In the genomic region with DNA sequence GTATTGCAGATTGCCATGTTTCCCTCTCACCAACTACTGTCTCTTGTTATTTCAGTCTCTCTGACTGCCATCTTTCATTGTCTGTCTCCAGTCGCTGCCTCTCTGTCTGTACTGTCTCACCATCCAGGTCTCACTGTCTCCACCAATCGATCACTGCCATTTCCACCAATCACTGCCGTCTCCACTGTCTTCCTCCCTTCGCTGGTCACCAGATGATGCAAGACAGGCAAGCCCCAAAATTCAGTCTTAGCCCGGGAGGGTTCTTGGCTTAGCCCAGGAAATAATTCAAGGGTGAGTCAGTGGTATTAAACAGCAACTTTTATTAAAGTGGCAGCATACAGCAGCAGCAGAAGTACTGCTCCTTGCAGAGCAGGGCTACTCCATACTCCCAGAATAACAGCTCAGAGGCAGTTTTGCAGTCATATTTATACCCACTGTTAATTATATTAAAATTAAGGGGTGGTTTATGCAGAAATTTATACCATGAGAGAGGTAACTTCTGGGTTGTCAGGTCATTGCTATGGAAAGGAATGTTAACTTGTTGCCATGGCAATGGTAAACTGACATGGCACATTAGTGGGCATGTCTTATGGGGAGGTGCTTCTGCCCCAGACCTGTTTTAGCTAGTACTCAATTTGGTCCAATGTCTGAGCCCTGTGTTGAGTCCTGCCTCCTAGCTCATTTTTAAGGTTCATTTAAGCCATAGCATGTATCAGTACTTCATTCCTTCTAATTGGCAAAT, we compare ENCODE assay signal across 1 cellular context.
A peak's percentile ranks its signal among the peaks of the same experiment; 100 is the strongest.
TF ChIP-seq lines count a peak whose summit lies in the region.

No MANE protein-coding gene starts in this region.

TF ChIP-seq in SK-N-SH, 30 proteins besides CTCF, POLR2A, EP300 and RAD21 (continued from another document):
- peak; percentile 27; the same call in 1 of the 2 replicates for TF ChIP-seq TEAD4 (IDR thresholded peaks at IDR 0.05; ENCODE audit: borderline replicate concordance, insufficient read depth)
- TF ChIP-seq, protein P1, sequence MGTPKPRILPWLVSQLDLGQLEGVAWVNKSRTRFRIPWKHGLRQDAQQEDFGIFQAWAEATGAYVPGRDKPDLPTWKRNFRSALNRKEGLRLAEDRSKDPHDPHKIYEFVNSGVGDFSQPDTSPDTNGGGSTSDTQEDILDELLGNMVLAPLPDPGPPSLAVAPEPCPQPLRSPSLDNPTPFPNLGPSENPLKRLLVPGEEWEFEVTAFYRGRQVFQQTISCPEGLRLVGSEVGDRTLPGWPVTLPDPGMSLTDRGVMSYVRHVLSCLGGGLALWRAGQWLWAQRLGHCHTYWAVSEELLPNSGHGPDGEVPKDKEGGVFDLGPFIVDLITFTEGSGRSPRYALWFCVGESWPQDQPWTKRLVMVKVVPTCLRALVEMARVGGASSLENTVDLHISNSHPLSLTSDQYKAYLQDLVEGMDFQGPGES (IDR thresholded peaks at IDR 0.05; ENCODE audit: low read depth, low read length) = no peak
- TF ChIP-seq POLR2AphosphoS5 (IDR thresholded peaks at IDR 0.05; ENCODE audit: low read depth, low read length) = peak; percentile 37; the same call in 1 of the 2 replicates
- TF ChIP-seq FOXJ3 (CRISPR knock-in tag; IDR thresholded peaks at IDR 0.05) = no peak
- no peak for TF ChIP-seq GABPA (IDR thresholded peaks at IDR 0.05; ENCODE audit: low read depth)
- 0 out of 2 replicates have a peak, but pooled peaks have one; percentile 46 for TF ChIP-seq RFX5 (IDR thresholded peaks at IDR 0.05; ENCODE audit: low read length)
- peak; percentile 90 for TF ChIP-seq JUND (IDR thresholded peaks at IDR 0.05)
- TF ChIP-seq, protein P2, sequence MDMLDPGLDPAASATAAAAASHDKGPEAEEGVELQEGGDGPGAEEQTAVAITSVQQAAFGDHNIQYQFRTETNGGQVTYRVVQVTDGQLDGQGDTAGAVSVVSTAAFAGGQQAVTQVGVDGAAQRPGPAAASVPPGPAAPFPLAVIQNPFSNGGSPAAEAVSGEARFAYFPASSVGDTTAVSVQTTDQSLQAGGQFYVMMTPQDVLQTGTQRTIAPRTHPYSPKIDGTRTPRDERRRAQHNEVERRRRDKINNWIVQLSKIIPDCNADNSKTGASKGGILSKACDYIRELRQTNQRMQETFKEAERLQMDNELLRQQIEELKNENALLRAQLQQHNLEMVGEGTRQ (IDR thresholded peaks at IDR 0.05; ENCODE audit: borderline replicate concordance, low read depth, low read length) = no peak
- TF ChIP-seq, protein P3, sequence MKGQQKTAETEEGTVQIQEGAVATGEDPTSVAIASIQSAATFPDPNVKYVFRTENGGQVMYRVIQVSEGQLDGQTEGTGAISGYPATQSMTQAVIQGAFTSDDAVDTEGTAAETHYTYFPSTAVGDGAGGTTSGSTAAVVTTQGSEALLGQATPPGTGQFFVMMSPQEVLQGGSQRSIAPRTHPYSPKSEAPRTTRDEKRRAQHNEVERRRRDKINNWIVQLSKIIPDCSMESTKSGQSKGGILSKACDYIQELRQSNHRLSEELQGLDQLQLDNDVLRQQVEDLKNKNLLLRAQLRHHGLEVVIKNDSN (IDR thresholded peaks at IDR 0.05; ENCODE audit: borderline replicate concordance, low read depth) = no peak
- TF ChIP-seq, protein P4, sequence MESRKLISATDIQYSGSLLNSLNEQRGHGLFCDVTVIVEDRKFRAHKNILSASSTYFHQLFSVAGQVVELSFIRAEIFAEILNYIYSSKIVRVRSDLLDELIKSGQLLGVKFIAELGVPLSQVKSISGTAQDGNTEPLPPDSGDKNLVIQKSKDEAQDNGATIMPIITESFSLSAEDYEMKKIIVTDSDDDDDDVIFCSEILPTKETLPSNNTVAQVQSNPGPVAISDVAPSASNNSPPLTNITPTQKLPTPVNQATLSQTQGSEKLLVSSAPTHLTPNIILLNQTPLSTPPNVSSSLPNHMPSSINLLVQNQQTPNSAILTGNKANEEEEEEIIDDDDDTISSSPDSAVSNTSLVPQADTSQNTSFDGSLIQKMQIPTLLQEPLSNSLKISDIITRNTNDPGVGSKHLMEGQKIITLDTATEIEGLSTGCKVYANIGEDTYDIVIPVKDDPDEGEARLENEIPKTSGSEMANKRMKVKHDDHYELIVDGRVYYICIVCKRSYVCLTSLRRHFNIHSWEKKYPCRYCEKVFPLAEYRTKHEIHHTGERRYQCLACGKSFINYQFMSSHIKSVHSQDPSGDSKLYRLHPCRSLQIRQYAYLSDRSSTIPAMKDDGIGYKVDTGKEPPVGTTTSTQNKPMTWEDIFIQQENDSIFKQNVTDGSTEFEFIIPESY (IDR thresholded peaks at IDR 0.05; ENCODE audit: borderline replicate concordance, low read depth) = no peak
- TF ChIP-seq, protein P5, sequence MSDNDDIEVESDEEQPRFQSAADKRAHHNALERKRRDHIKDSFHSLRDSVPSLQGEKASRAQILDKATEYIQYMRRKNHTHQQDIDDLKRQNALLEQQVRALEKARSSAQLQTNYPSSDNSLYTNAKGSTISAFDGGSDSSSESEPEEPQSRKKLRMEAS (IDR thresholded peaks at IDR 0.05; ENCODE audit: low read depth) = peak; percentile 66; the same call in 1 of the 2 replicates
- TF ChIP-seq, protein P6, sequence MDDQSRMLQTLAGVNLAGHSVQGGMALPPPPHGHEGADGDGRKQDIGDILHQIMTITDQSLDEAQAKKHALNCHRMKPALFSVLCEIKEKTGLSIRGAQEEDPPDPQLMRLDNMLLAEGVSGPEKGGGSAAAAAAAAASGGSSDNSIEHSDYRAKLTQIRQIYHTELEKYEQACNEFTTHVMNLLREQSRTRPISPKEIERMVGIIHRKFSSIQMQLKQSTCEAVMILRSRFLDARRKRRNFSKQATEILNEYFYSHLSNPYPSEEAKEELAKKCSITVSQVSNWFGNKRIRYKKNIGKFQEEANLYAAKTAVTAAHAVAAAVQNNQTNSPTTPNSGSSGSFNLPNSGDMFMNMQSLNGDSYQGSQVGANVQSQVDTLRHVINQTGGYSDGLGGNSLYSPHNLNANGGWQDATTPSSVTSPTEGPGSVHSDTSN (IDR thresholded peaks at IDR 0.05) = peak; percentile 97
- TF ChIP-seq TCF12 (IDR thresholded peaks at IDR 0.05) = peak; percentile 85
- peak; percentile 85 for TF ChIP-seq FOSL2 (IDR thresholded peaks at IDR 0.05; ENCODE audit: borderline replicate concordance, low read depth)
- TF ChIP-seq, protein P7, sequence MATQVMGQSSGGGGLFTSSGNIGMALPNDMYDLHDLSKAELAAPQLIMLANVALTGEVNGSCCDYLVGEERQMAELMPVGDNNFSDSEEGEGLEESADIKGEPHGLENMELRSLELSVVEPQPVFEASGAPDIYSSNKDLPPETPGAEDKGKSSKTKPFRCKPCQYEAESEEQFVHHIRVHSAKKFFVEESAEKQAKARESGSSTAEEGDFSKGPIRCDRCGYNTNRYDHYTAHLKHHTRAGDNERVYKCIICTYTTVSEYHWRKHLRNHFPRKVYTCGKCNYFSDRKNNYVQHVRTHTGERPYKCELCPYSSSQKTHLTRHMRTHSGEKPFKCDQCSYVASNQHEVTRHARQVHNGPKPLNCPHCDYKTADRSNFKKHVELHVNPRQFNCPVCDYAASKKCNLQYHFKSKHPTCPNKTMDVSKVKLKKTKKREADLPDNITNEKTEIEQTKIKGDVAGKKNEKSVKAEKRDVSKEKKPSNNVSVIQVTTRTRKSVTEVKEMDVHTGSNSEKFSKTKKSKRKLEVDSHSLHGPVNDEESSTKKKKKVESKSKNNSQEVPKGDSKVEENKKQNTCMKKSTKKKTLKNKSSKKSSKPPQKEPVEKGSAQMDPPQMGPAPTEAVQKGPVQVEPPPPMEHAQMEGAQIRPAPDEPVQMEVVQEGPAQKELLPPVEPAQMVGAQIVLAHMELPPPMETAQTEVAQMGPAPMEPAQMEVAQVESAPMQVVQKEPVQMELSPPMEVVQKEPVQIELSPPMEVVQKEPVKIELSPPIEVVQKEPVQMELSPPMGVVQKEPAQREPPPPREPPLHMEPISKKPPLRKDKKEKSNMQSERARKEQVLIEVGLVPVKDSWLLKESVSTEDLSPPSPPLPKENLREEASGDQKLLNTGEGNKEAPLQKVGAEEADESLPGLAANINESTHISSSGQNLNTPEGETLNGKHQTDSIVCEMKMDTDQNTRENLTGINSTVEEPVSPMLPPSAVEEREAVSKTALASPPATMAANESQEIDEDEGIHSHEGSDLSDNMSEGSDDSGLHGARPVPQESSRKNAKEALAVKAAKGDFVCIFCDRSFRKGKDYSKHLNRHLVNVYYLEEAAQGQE (IDR thresholded peaks at IDR 0.05; ENCODE audit: low read depth, low read length) = no peak
- TF ChIP-seq FOXM1 (IDR thresholded peaks at IDR 0.05; ENCODE audit: low read depth) = no peak
